Comparison of ENCODE assay signal across 9 cellular contexts in the genomic region with DNA sequence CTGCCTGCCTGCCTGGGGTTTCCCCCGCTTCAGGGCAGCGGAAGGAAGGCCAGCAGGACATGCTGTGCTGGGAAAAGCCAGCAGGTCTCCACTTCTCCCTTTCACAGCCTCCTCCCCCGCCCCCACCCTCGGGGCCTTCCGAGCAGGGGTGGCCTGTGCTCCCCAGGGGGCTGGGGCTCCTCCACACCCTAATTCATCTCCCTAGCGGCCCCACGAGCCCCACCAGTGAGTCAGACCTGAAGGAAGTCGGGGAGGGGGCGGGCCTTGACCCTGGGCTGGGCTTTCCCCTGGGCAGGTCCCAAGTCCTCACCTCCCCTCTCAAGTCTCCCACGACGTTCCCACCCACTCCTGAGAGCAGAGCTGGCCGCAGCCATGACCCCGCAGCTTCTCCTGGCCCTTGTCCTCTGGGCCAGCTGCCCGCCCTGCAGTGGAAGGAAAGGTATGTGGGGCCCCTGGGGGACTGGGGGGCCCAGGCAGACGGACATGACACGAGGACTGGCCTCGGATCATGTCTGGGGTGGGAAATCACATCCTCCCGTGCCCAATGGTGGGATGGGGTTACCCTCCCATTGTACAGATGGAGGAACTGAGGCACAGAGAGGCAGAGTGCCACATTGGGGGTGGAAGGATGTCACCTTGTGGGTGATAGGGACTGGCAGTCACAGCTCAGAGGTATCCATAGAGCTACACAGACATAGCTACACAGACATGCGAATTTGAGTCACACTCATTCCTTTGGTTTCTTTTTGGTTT. TPM values are rescaled to one million over a fixed set of nuclear protein-coding genes. Genes with fewer than 3 reads are reported as not detected.
A peak's percentile ranks its signal among the peaks of the same experiment; 100 is the strongest.
DNase-seq lines count a peak whose midpoint lies in the region; ATAC-seq and TF ChIP-seq lines count a peak whose summit lies in the region.
"Had no signal": no experiment of that assay in that cellular context is flagged by ENCODE, and none has a peak within 500 bp of the region (broad histone marks: within the 10 kb centered on the region; RNA-seq: fewer than 3 reads in every experiment).

A gene (plus strand): TSS at position 345 of the 753 bp plus-strand sequence. CDS start 28 bp downstream, at position 373.

- H3K9me3 ChIP-seq in WERI-Rb-1 (ENCODE audit: severe bottlenecking): no peaks in the 10 kb centered on the region
- H3K9me3 ChIP-seq in ascending aorta: no peaks in the 10 kb centered on the region
- H3K9me3 ChIP-seq: thyroid gland had no signal

- H3K27me3 ChIP-seq in WERI-Rb-1 (ENCODE audit: insufficient read depth, low read depth, severe bottlenecking) (no peaks in the 10 kb centered on the region), ascending aorta (no peaks in the 10 kb centered on the region)

- DNase-seq in Right ventricle myocardium inferior (ENCODE audit: missing footprints) (peak; percentile 63), cardiac septum (ENCODE audit: low spot score) (no peak), WERI-Rb-1 (peak; percentile 37), glomerular visceral epithelial cell (ENCODE audit: extremely low spot score) (peak; percentile 90), DMS153 (lab: John Stamatoyannopoulos, UW) (no peak), ascending aorta (ENCODE audit: low spot score in 2 of 2) (no peak)
- peak; percentile 62 to 70 for DNase-seq in stimulated activated CD4-positive, alpha-beta T cell treated with anti-CD3 and anti-CD28 coated beads, Interleukin-2, amount 100 ng/mL, for 24 hours

- ATAC-seq in Right ventricle myocardium inferior: peak; percentile 46
- peak; percentile 59 for ATAC-seq in HG02885 (IDR thresholded peaks at IDR 0.05; ENCODE audit: poor library complexity, unreplicated experiment)

- no peak within 1 kb of the TSS for H3K27ac ChIP-seq in WERI-Rb-1
- H3K27ac ChIP-seq in ascending aorta: no peak within 1 kb of the TSS
- H3K27ac ChIP-seq: thyroid gland had no signal

- intact Hi-C loops in Right ventricle myocardium inferior (cut with DNase I) (no loop called here), cardiac septum (cut with DNase I) (no loop called here), ascending aorta (cut with DNase I) (no loop called here)

- no peaks in the 10 kb centered on the region for H3K36me3 ChIP-seq in WERI-Rb-1
- no peaks in the 10 kb centered on the region for H3K36me3 ChIP-seq in ascending aorta
- H3K36me3 ChIP-seq: thyroid gland had no signal

- H3K4me3 ChIP-seq in WERI-Rb-1 (ENCODE audit: low read depth, low read length) (no peak within 1 kb of the TSS), ascending aorta (no peak within 1 kb of the TSS)
- H3K4me3 ChIP-seq: thyroid gland had no signal

- H3K4me1 ChIP-seq in ascending aorta: no peaks in the 10 kb centered on the region
- H3K4me1 ChIP-seq: thyroid gland had no signal

- TF ChIP-seq CTCF in WERI-Rb-1 (IDR thresholded peaks at IDR 0.05; ENCODE audit: low read depth, low read length) (no peak), ascending aorta (IDR thresholded peaks at IDR 0.05) (no peak)

RNA-seq across cellular contexts. Expression of the gene that starts here (rescaled TPM):
- 0.73 TPM for total RNA-seq in Right ventricle myocardium inferior
- total RNA-seq in cardiac septum: not detected
- not detected for total RNA-seq in ascending aorta

Comparison
In these comparisons a context has a peak if more than half of its experiments do, and no peak if none do; other contexts are left out.
1. Peak in DNase-seq and ATAC-seq in Right ventricle myocardium inferior; RNA of the gene not detected or under 1 TPM.
2. DNase-seq: peak in WERI-Rb-1 (single experiment), glomerular visceral epithelial cell (single experiment) and stimulated activated CD4-positive, alpha-beta T cell treated with anti-CD3 and anti-CD28 coated beads, Interleukin-2, amount 100 ng/mL, for 24 hours (2 of 2); none in cardiac septum (single experiment), DMS153 (single experiment) and ascending aorta (0 of 2).